Comparison of ENCODE assay signal across 8 cellular contexts in the genomic region with DNA sequence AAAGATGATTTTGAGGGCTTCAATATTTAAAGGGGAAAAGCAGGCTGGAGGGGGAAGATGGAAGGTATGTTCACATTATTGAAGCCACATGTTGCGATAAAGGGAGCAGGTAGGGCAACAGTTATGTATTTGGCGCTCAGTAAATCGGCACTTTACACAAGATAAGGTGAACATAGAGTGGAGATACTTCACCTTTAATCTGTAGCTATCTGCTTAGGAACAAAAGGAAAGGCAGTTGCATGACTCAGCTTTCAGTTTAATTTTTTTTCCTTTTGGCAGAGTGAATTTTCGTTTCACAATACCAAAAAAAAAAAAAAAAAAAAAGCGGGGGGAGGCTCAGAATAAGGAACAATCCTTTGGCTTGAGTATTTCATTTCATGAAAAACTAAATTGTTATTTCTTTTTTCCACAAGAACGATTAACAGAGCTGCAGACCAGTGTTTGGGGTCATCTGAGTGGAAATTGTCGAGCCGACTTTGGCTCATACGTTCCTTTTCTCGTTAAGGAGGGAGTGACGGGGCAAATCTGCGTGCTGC. TPM values are rescaled to one million over a fixed set of nuclear protein-coding genes. Genes with fewer than 3 reads are reported as not detected.
A peak's percentile ranks its signal among the peaks of the same experiment; 100 is the strongest.
DNase-seq lines count a peak whose midpoint lies in the region; ATAC-seq, FAIRE-seq and TF ChIP-seq lines count a peak whose summit lies in the region.

No MANE protein-coding gene starts in this region.

- peak overlapping the region; percentile 55 for H2AFZ ChIP-seq in HCT116 (ENCODE audit: low read depth, low read length, poor library complexity, severe bottlenecking)

- TF ChIP-seq POLR2A in HCT116 (IDR thresholded peaks at IDR 0.05; ENCODE audit: borderline replicate concordance, extremely low read depth, insufficient read depth, insufficient read length) (no peak), gastroesophageal sphincter (IDR thresholded peaks at IDR 0.05) (no peak), H54 (IDR thresholded peaks at IDR 0.05; ENCODE audit: low read depth, low read length) (no peak)

- H3K9me2 ChIP-seq in HCT116 (ENCODE audit: insufficient read depth) = no peaks in the 10 kb centered on the region

- H3K36me3 ChIP-seq in BLaER1 treated with 17β-estradiol and CSF1 and Interleukin-3, amounts not matched to agents 10 nM and 100 nM = peaks cover 0 to 7% (median 0%) of the 10 kb centered on the region in 11 experiments; a peak in 1 of 22 replicates
- no peaks in the 10 kb centered on the region for H3K36me3 ChIP-seq in HCT116 (ENCODE audit: control insufficient read depth in 1 of 2, insufficient read depth in 2 of 2, low read length in 2 of 2)
- no peaks in the 10 kb centered on the region for H3K36me3 ChIP-seq in gastroesophageal sphincter

- TF ChIP-seq EP300 in gastroesophageal sphincter (IDR thresholded peaks at IDR 0.05) = no peak

- H3K27ac ChIP-seq in BLaER1 treated with 17β-estradiol and CSF1 and Interleukin-3, amounts not matched to agents 10 nM and 100 nM = peak overlapping the region; percentile 76 to 99 (median 97)
- H3K27ac ChIP-seq in HCT116 (ENCODE audit: low read depth, low read length) (peak overlapping the region; percentile 87), VCaP (peak overlapping the region; percentile 98), gastroesophageal sphincter (peak overlapping the region; percentile 96 to 99 (median 98))

- WGBS in gastroesophageal sphincter (ENCODE audit: low coverage in 1 of 2), 2 donors = 3 to 30% methylated on average over 5 to 11 of the region's 12 CpGs

- peak overlapping the region; percentile 69 to 87 (median 74) for H3K4me3 ChIP-seq in BLaER1 treated with 17β-estradiol and CSF1 and Interleukin-3, amounts not matched to agents 10 nM and 100 nM
- H3K4me3 ChIP-seq in HCT116 (replicated peaks in 1 of 2; ENCODE audit: low read depth in 1 of 2, low read length in 2 of 2) (peak overlapping the region; percentile 64 to 66), gastroesophageal sphincter (peak overlapping the region; percentile 59 to 74)

- TF ChIP-seq RAD21 in HCT116 (IDR thresholded peaks at IDR 0.05; ENCODE audit: low read depth) = no peak

- RAD21 ChIA-PET in HCT116 (lab: Charles Lee; ENCODE audit: low non-redundant PET in 1 of 2, low total read pairs in 2 of 2, uncharacterized antibody in 2 of 2, unreplicated experiment in 2 of 2) = no interaction called here

- no peaks in the 10 kb centered on the region for H3K27me3 ChIP-seq in BLaER1 treated with 17β-estradiol and CSF1 and Interleukin-3, amounts not matched to agents 10 nM and 100 nM
- H3K27me3 ChIP-seq in HCT116 (ENCODE audit: insufficient read depth, low read length) (no peaks in the 10 kb centered on the region), gastroesophageal sphincter (no peaks in the 10 kb centered on the region)

- DNase-seq in HCT116 (ENCODE audit: low read depth, low spot score) (no peak), renal cortical epithelial cell (ENCODE audit: low read depth) (peak; percentile 66), H54 (ENCODE audit: insufficient read length, low spot score) (no peak)
- DNase-seq in activated CD4-positive, alpha-beta T cell treated with anti-CD3 and anti-CD28 coated beads, Interleukin-2, amount 50 U/mL, for 1 hour = no peak

- H3K9ac ChIP-seq in BLaER1 treated with 17β-estradiol and CSF1 and Interleukin-3, amounts not matched to agents 10 nM and 100 nM = peak overlapping the region; percentile 83 to 97 (median 93)
- peak overlapping the region; percentile 82 for H3K9ac ChIP-seq in HCT116 (ENCODE audit: low read length)

- intact Hi-C loops in HCT116 (cut with micrococcal nuclease) = loop anchor here (10.0 kb wide), 1 partner anchor 304 kb away; no protein-coding TSS in a partner anchor

- H3K4me2 ChIP-seq in BLaER1 treated with 17β-estradiol and CSF1 and Interleukin-3, amounts not matched to agents 10 nM and 100 nM = peak overlapping the region; percentile 79 to 98 (median 94)
- peak overlapping the region; percentile 96 for H3K4me2 ChIP-seq in HCT116 (ENCODE audit: low read length)

- peaks cover 12% of the 10 kb centered on the region; the same call in 1 of the 2 replicates for H3K79me2 ChIP-seq in HCT116 (ENCODE audit: insufficient read depth, low read length)

- H3K9me3 ChIP-seq in BLaER1 treated with 17β-estradiol and CSF1 and Interleukin-3, amounts not matched to agents 10 nM and 100 nM (replicated peaks in 1 of 11) = peaks cover 23 to 30% (median 24%) of the 10 kb centered on the region in 11 experiments
- H3K9me3 ChIP-seq in HCT116 (ENCODE audit: control insufficient read depth in 1 of 2, insufficient read depth in 1 of 2, low read depth in 1 of 2, low read length in 2 of 2) (0 out of 4 replicates have a peak, but pooled peaks cover 0 to 5% of the 10 kb centered on the region in 2 experiments), gastroesophageal sphincter (peaks cover 0 to 11% (median 0%) of the 10 kb centered on the region in 3 donors)

- TF ChIP-seq CTCF in HCT116 (IDR thresholded peaks at IDR 0.05 in 2 of 3, conservative IDR thresholded peaks at IDR 0.05 in 1 of 3; ENCODE audit: borderline replicate concordance in 1 of 3, insufficient read depth in 1 of 3, low read depth in 2 of 3, low read length in 2 of 3) (no peak), VCaP (conservative IDR thresholded peaks at IDR 0.05) (no peak), gastroesophageal sphincter (IDR thresholded peaks at IDR 0.05) (no peak)

- H4K20me1 ChIP-seq in BLaER1 treated with 17β-estradiol and CSF1 and Interleukin-3, amounts not matched to agents 10 nM and 100 nM = peaks cover 0 to 21% (median 4%) of the 10 kb centered on the region in 11 experiments; a peak in 9 of 22 replicates
- no peaks in the 10 kb centered on the region for H4K20me1 ChIP-seq in HCT116 (ENCODE audit: insufficient read depth)

- ATAC-seq in HCT116 (no peak), gastroesophageal sphincter (peak; percentile 0), HG03469 (IDR thresholded peaks at IDR 0.05; ENCODE audit: unreplicated experiment) (no peak)

- CTCF ChIA-PET in HCT116 (lab: Charles Lee) = no interaction called here

- peaks cover 46 to 57% (median 52%) of the 10 kb centered on the region in 10 experiments for H3K4me1 ChIP-seq in BLaER1 treated with 17β-estradiol and CSF1 and Interleukin-3, amounts not matched to agents 10 nM and 100 nM
- peaks cover 5 to 29% of the 10 kb centered on the region in 2 experiments for H3K4me1 ChIP-seq in HCT116 (ENCODE audit: control insufficient read depth in 1 of 2, insufficient read depth in 2 of 2, low read length in 2 of 2)
- peaks cover 6 to 48% (median 27%) of the 10 kb centered on the region in 3 donors for H3K4me1 ChIP-seq in gastroesophageal sphincter

- BruUV-seq in HCT116 (replicated peaks; lab: Mats Ljungman, UMichigan) = no TSS peak

- POLR2A ChIA-PET in HCT116 (lab: Charles Lee) = interaction anchor here (0.6 kb wide), 1 partner anchor 9 kb away, joined by 3 read pairs; no protein-coding TSS in a partner anchor

- no peak for FAIRE-seq in H54 (lab: Jason Lieb, UNC)

TF ChIP-seq in HCT116, 20 proteins besides CTCF, POLR2A, EP300 and RAD21 (continues in another document):
- TF ChIP-seq ZFX (IDR thresholded peaks at IDR 0.05) (no peak), POLR2AphosphoS5 (IDR thresholded peaks at IDR 0.05; ENCODE audit: low read depth, low read length) (no peak), ELF1 (IDR thresholded peaks at IDR 0.05; ENCODE audit: borderline replicate concordance, low read depth) (no peak), SRF (IDR thresholded peaks at IDR 0.05; ENCODE audit: low read depth) (no peak), ZBTB33 (IDR thresholded peaks at IDR 0.05; ENCODE audit: extremely low read depth, insufficient replicate concordance, low read length) (no peak), EZH2 (IDR thresholded peaks at IDR 0.05) (no peak), YY1 (IDR thresholded peaks at IDR 0.05; ENCODE audit: extremely low read depth, insufficient replicate concordance, low read depth, low read length) (no peak), FOSL1 (IDR thresholded peaks at IDR 0.05; ENCODE audit: low read depth) (no peak), ZNF274 (IDR thresholded peaks at IDR 0.05; ENCODE audit: low read depth, low read length) (no peak), EGR1 (IDR thresholded peaks at IDR 0.05; ENCODE audit: low read depth) (no peak), CEBPB (IDR thresholded peaks at IDR 0.05; ENCODE audit: low read depth) (no peak), SP1 (IDR thresholded peaks at IDR 0.05; ENCODE audit: low read depth) (no peak), JUND (IDR thresholded peaks at IDR 0.05) (no peak)

RNA-seq across cellular contexts. Expression of gene COQ8A, which starts 1.1 kb away (rescaled TPM):
- 35.3 TPM for total RNA-seq in HCT116 (2021; ENCODE audit: unreplicated experiment)
- 39.0 and 40.2 TPM in 2 replicates for polyA plus RNA-seq in HCT116 (2012)
- 10 to 100 TPM; 53.2 to 94.0 (median 80.8) TPM for total RNA-seq in gastroesophageal sphincter
- 4.7 and 16.4 TPM in 2 replicates for total RNA-seq in renal cortical epithelial cell
